ENCODE assay signal across 8 cellular contexts in the genomic region with DNA sequence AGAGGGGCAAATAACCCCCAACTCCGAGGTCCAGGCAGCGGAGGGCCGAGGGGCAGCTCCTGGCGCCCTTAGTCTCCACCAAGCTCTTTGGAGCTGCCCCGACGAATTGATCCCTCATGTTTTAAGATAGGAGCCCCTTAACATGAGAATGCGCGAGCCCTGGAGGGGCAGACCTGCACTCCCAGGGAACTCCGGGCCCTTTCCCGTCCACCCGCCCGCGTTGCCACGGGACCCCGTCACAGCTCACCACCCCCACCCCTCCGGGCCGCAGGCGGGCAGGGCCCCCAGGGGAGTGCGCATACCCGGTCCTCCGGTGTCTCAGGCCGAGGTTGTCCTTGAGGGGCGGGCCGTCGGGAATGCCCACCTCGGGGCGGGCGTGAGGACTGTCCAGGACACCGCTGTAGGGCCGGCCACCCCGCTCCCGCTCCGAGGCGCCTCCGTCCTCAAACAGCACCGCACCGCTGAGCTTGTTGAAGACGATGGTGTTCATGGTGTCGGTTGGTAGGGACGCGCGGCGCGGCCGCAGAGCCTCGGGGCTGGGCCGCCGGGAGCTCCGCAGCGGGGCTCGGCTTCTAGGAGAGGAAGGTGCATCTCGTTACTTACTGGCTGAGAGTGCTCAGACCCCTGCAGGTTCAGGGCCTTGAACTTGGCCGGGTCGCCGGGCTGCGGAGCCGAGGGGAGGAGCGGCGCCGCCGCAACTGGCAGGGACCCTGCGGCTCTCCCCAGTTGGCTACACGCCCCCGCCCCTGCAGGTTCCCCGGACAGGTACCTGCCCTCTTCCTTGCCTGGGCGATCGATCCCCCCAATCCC. TPM values are rescaled to one million over a fixed set of nuclear protein-coding genes. Genes with fewer than 3 reads are reported as not detected.
DNase-seq lines count a peak whose midpoint lies in the region; ATAC-seq and TF ChIP-seq lines count a peak whose summit lies in the region.

No MANE protein-coding gene starts in this region.

- no peaks in the 10 kb centered on the region for H4K20me1 ChIP-seq in fibroblast of lung (ENCODE audit: control insufficient read depth, extremely low read depth, insufficient read depth, low read length)

- TF ChIP-seq CTCF in fibroblast of lung (conservative IDR thresholded peaks at IDR 0.05 in 1 of 2, IDR thresholded peaks at IDR 0.05 in 1 of 2; ENCODE audit: low read depth in 1 of 2, low read length in 2 of 2) (no peak), neural crest cell (conservative IDR thresholded peaks at IDR 0.05) (no peak)

- H3K27me3 ChIP-seq in fibroblast of lung (ENCODE audit: control insufficient read depth, insufficient read depth, low read length), result peaks cover 52% of the 10 kb centered on the region

- peak overlapping the region; percentile 34 for H3K27ac ChIP-seq in fibroblast of lung (ENCODE audit: insufficient read depth, low read length)

- no peaks in the 10 kb centered on the region for H3K36me3 ChIP-seq in fibroblast of lung (ENCODE audit: control insufficient read depth, insufficient read depth, low read length)

- ATAC-seq in HG03108 (IDR thresholded peaks at IDR 0.05; ENCODE audit: unreplicated experiment), result no peak
- no peak for ATAC-seq in GM21737 (IDR thresholded peaks at IDR 0.05; ENCODE audit: unreplicated experiment)

- H3K4me2 ChIP-seq in fibroblast of lung (ENCODE audit: extremely low read depth, insufficient read depth, low read length), result peak overlapping the region; percentile 78

- no peak overlapping the region for H3K27ac Mint-ChIP-seq in neural crest cell (ENCODE audit: unreplicated experiment)

- H3K9me3 Mint-ChIP-seq in neural crest cell, result no peaks in the 10 kb centered on the region

- peak overlapping the region; percentile 89 for H3K4me3 Mint-ChIP-seq in neural crest cell

- peak overlapping the region; percentile 49 to 61 (median 54) for H3K4me3 ChIP-seq in fibroblast of lung (replicated peaks in 1 of 4; ENCODE audit: control extremely low read depth in 1 of 4, insufficient read depth in 1 of 4, low read depth in 3 of 4, low read length in 4 of 4)

- no peaks in the 10 kb centered on the region for H3K36me3 Mint-ChIP-seq in neural crest cell (ENCODE audit: low read depth)

- H3K4me1 ChIP-seq in fibroblast of lung (ENCODE audit: control insufficient read depth, extremely low read depth, insufficient read depth, low read length), result no peaks in the 10 kb centered on the region

- no peaks in the 10 kb centered on the region for H3K9me3 ChIP-seq in fibroblast of lung (ENCODE audit: control insufficient read depth, insufficient read depth, low read depth, low read length)

- peaks cover 35% of the 10 kb centered on the region for H3K4me1 Mint-ChIP-seq in neural crest cell

- peak overlapping the region; percentile 20 for H2AFZ ChIP-seq in fibroblast of lung (ENCODE audit: low read length)

- no peak overlapping the region for H3K9ac ChIP-seq in fibroblast of lung (ENCODE audit: insufficient read depth, low read length)

- peaks cover 92% of the 10 kb centered on the region for H3K27me3 Mint-ChIP-seq in neural crest cell (ENCODE audit: low read depth)

- peak; percentile 32 for DNase-seq in NCI-H82 (lab: John Stamatoyannopoulos, UW)
- no peak for DNase-seq in NCI-H82 treated with DMSO at 0.1 percent for 48 hours (lab: John Stamatoyannopoulos, UW; ENCODE audit: unreplicated experiment)
- peak; percentile 73 for DNase-seq in activated CD8-positive, alpha-beta memory T cell treated with anti-CD3 and anti-CD28 coated beads, Interleukin-2, amount 50 U/mL, for 48 hours
- peak; percentile 26 to 30 for DNase-seq in fibroblast of lung (ENCODE audit: low read depth in 2 of 2)
- DNase-seq in neural crest cell (ENCODE audit: low read depth, low spot score), result peak; percentile 29
- DNase-seq in NCI-H2196 (lab: John Stamatoyannopoulos, UW; ENCODE audit: unreplicated experiment), result no peak

- H3K79me2 ChIP-seq in fibroblast of lung (ENCODE audit: control insufficient read depth, insufficient read depth, low read length), result no peaks in the 10 kb centered on the region

RNA-seq across cellular contexts. Expression of a gene that starts 2.5 kb away (rescaled TPM):
- total RNA-seq in fibroblast of lung (2.8 and 15.0 TPM in 2 replicates), neural crest cell (0.30 TPM in 1 of 2 replicates, not detected in the other)
- 1.3 and 2.2 TPM in 2 replicates for polyA plus RNA-seq in fibroblast of lung
- 1.2 and 1.5 TPM in 2 replicates for polyA plus RNA-seq in fibroblast of lung (2012)
- polyA minus RNA-seq in fibroblast of lung (ENCODE audit: low replicate concordance), result 0.26 TPM in 1 of 2 replicates, not detected in the other

Comparison
In these comparisons a context has a peak if more than half of its experiments do, and no peak if none do; other contexts are left out.
1. DNase-seq: peak in NCI-H82 (single experiment), activated CD8-positive, alpha-beta memory T cell treated with anti-CD3 and anti-CD28 coated beads, Interleukin-2, amount 50 U/mL, for 48 hours (single experiment), fibroblast of lung (2 of 2) and neural crest cell (single experiment); none in NCI-H82 treated with DMSO at 0.1 percent for 48 hours (single experiment) and NCI-H2196 (single experiment).